1 cellular context compared by ENCODE assay signal in the genomic region with DNA sequence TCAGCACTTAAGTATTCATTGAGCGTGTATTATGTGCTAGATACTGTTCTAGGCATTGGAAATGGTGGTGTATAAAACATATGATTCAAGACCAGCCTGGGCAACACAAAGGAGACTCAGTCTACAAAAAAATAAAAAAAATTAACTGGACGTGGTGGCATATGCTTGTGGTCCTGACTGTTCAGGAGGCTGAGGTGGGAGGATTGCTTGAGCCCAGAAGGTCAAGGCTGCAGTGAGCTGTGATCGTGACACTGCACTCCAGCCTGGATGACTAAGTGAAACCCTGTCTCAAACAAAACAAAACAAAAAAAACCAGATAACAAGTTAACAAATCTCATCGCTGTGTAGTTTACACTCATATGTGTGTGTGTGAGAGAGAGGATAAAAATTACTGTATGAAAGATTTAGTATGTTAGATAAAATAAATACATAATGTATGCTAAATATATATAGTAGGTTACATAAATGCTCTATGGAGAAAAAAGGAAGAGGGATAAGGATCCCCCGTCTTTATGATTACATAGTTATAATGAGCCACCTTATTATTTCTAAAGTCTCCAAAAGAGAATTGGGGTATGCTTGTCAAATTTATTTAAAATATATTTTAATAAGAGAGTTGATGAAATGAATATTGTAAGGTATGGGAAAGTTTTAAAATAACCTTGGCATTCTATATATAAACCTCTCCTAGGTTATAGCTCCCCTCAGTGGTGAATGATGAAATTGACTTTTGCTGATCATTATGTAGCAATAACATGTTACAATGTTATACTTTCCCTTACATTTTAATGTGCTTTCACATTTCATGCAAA.
TF ChIP-seq lines count a peak whose summit lies in the region.

No MANE protein-coding gene starts in this region.

TF ChIP-seq in HepG2, 621 proteins besides CTCF, POLR2A, EP300 and RAD21 (continued from another document and continues in another):
- TF ChIP-seq, protein P1, sequence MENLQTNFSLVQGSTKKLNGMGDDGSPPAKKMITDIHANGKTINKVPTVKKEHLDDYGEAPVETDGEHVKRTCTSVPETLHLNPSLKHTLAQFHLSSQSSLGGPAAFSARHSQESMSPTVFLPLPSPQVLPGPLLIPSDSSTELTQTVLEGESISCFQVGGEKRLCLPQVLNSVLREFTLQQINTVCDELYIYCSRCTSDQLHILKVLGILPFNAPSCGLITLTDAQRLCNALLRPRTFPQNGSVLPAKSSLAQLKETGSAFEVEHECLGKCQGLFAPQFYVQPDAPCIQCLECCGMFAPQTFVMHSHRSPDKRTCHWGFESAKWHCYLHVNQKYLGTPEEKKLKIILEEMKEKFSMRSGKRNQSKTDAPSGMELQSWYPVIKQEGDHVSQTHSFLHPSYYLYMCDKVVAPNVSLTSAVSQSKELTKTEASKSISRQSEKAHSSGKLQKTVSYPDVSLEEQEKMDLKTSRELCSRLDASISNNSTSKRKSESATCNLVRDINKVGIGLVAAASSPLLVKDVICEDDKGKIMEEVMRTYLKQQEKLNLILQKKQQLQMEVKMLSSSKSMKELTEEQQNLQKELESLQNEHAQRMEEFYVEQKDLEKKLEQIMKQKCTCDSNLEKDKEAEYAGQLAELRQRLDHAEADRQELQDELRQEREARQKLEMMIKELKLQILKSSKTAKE (CRISPR knock-in tag; IDR thresholded peaks at IDR 0.05; ENCODE audit: borderline replicate concordance) = 0 out of 2 replicates have a peak, but pooled peaks have one; percentile 33
- TF ChIP-seq ZNF749 (CRISPR knock-in tag; IDR thresholded peaks at IDR 0.05; ENCODE audit: borderline replicate concordance) = no peak
- TF ChIP-seq, protein P2, sequence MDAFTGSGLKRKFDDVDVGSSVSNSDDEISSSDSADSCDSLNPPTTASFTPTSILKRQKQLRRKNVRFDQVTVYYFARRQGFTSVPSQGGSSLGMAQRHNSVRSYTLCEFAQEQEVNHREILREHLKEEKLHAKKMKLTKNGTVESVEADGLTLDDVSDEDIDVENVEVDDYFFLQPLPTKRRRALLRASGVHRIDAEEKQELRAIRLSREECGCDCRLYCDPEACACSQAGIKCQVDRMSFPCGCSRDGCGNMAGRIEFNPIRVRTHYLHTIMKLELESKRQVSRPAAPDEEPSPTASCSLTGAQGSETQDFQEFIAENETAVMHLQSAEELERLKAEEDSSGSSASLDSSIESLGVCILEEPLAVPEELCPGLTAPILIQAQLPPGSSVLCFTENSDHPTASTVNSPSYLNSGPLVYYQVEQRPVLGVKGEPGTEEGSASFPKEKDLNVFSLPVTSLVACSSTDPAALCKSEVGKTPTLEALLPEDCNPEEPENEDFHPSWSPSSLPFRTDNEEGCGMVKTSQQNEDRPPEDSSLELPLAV (CRISPR knock-in tag; conservative IDR thresholded peaks at IDR 0.05; ENCODE audit: low read depth) = no peak
- TF ChIP-seq CEBPB (IDR thresholded peaks at IDR 0.05; ENCODE audit: borderline replicate concordance, low read depth, low read length) = peak; percentile 91
- TF ChIP-seq, protein P3, sequence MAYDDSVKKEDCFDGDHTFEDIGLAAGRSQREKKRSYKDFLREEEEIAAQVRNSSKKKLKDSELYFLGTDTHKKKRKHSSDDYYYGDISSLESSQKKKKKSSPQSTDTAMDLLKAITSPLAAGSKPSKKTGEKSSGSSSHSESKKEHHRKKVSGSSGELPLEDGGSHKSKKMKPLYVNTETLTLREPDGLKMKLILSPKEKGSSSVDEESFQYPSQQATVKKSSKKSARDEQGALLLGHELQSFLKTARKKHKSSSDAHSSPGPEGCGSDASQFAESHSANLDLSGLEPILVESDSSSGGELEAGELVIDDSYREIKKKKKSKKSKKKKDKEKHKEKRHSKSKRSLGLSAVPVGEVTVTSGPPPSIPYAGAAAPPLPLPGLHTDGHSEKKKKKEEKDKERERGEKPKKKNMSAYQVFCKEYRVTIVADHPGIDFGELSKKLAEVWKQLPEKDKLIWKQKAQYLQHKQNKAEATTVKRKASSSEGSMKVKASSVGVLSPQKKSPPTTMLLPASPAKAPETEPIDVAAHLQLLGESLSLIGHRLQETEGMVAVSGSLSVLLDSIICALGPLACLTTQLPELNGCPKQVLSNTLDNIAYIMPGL (CRISPR knock-in tag; IDR thresholded peaks at IDR 0.05; ENCODE audit: borderline replicate concordance in 1 of 2, low read depth in 1 of 2) = no peak
- no peak for TF ChIP-seq ZNF530 (CRISPR knock-in tag; IDR thresholded peaks at IDR 0.05; ENCODE audit: low read depth)
- TF ChIP-seq HNRNPL (IDR thresholded peaks at IDR 0.05; ENCODE audit: low read depth, low read length) = no peak
- TF ChIP-seq ZFP82 (CRISPR knock-in tag; IDR thresholded peaks at IDR 0.05; ENCODE audit: borderline replicate concordance) = no peak
- no peak for TF ChIP-seq CREB1 (IDR thresholded peaks at IDR 0.05)
- TF ChIP-seq CREB1 (CRISPR knock-in tag; IDR thresholded peaks at IDR 0.05) = 0 out of 2 replicates have a peak, but pooled peaks have one; percentile 30
- TF ChIP-seq, protein P4, sequence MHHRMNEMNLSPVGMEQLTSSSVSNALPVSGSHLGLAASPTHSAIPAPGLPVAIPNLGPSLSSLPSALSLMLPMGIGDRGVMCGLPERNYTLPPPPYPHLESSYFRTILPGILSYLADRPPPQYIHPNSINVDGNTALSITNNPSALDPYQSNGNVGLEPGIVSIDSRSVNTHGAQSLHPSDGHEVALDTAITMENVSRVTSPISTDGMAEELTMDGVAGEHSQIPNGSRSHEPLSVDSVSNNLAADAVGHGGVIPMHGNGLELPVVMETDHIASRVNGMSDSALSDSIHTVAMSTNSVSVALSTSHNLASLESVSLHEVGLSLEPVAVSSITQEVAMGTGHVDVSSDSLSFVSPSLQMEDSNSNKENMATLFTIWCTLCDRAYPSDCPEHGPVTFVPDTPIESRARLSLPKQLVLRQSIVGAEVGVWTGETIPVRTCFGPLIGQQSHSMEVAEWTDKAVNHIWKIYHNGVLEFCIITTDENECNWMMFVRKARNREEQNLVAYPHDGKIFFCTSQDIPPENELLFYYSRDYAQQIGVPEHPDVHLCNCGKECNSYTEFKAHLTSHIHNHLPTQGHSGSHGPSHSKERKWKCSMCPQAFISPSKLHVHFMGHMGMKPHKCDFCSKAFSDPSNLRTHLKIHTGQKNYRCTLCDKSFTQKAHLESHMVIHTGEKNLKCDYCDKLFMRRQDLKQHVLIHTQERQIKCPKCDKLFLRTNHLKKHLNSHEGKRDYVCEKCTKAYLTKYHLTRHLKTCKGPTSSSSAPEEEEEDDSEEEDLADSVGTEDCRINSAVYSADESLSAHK (CRISPR knock-in tag; IDR thresholded peaks at IDR 0.05; ENCODE audit: borderline replicate concordance) = no peak
- TF ChIP-seq, protein P5, sequence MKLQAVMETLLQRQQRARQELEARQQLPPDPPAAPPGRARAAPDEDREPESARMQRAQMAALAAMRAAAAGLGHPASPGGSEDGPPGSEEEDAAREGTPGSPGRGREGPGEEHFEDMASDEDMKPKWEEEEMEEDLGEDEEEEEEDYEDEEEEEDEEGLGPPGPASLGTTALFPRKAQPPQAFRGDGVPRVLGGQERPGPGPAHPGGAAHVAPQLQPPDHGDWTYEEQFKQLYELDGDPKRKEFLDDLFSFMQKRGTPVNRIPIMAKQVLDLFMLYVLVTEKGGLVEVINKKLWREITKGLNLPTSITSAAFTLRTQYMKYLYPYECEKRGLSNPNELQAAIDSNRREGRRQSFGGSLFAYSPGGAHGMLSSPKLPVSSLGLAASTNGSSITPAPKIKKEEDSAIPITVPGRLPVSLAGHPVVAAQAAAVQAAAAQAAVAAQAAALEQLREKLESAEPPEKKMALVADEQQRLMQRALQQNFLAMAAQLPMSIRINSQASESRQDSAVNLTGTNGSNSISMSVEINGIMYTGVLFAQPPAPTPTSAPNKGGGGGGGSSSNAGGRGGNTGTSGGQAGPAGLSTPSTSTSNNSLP (IDR thresholded peaks at IDR 0.05; ENCODE audit: low read depth, low read length) = peak; percentile 58; the same call in 1 of the 2 replicates
- TF ChIP-seq, protein P6, sequence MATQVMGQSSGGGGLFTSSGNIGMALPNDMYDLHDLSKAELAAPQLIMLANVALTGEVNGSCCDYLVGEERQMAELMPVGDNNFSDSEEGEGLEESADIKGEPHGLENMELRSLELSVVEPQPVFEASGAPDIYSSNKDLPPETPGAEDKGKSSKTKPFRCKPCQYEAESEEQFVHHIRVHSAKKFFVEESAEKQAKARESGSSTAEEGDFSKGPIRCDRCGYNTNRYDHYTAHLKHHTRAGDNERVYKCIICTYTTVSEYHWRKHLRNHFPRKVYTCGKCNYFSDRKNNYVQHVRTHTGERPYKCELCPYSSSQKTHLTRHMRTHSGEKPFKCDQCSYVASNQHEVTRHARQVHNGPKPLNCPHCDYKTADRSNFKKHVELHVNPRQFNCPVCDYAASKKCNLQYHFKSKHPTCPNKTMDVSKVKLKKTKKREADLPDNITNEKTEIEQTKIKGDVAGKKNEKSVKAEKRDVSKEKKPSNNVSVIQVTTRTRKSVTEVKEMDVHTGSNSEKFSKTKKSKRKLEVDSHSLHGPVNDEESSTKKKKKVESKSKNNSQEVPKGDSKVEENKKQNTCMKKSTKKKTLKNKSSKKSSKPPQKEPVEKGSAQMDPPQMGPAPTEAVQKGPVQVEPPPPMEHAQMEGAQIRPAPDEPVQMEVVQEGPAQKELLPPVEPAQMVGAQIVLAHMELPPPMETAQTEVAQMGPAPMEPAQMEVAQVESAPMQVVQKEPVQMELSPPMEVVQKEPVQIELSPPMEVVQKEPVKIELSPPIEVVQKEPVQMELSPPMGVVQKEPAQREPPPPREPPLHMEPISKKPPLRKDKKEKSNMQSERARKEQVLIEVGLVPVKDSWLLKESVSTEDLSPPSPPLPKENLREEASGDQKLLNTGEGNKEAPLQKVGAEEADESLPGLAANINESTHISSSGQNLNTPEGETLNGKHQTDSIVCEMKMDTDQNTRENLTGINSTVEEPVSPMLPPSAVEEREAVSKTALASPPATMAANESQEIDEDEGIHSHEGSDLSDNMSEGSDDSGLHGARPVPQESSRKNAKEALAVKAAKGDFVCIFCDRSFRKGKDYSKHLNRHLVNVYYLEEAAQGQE (IDR thresholded peaks at IDR 0.05; ENCODE audit: borderline replicate concordance in 1 of 2, low read depth in 1 of 2, low read length in 2 of 2) = no peak
- TF ChIP-seq, protein P7, sequence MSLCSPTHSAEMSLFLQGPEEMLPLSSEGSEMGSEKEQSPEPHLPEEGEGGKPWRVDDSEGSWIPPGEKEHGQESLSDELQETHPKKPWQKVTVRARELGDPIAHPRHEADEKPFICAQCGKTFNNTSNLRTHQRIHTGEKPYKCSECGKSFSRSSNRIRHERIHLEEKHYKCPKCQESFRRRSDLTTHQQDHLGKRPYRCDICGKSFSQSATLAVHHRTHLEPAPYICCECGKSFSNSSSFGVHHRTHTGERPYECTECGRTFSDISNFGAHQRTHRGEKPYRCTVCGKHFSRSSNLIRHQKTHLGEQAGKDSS (CRISPR knock-in tag; IDR thresholded peaks at IDR 0.05; ENCODE audit: borderline replicate concordance, low read depth) = peak; percentile 54; the same call in 1 of the 2 replicates
- peak; percentile 90 for TF ChIP-seq SALL1 (CRISPR knock-in tag; IDR thresholded peaks at IDR 0.05)
- TF ChIP-seq KAT8 (CRISPR knock-in tag; IDR thresholded peaks at IDR 0.05) = peak; percentile 59
- TF ChIP-seq STAG1 (CRISPR knock-in tag; IDR thresholded peaks at IDR 0.05) = peak; percentile 86
- TF ChIP-seq TEAD3 (CRISPR knock-in tag; optimal IDR thresholded peaks at IDR 0.05; ENCODE audit: borderline replicate concordance) = peak; percentile 48
- no peak for TF ChIP-seq SP140L (CRISPR knock-in tag; IDR thresholded peaks at IDR 0.05; ENCODE audit: borderline replicate concordance)
- peak; percentile 72; the same call in 1 of the 2 replicates for TF ChIP-seq KAT7 (CRISPR knock-in tag; IDR thresholded peaks at IDR 0.05; ENCODE audit: borderline replicate concordance)
- no peak for TF ChIP-seq AGO2 (optimal IDR thresholded peaks at IDR 0.05; ENCODE audit: low read depth, low read length)
- no peak for TF ChIP-seq ZNF354B (CRISPR knock-in tag; IDR thresholded peaks at IDR 0.05)
- TF ChIP-seq HNF4A (CRISPR knock-in tag; IDR thresholded peaks at IDR 0.05) = peak; percentile 58
- no peak for TF ChIP-seq DNMT1 (CRISPR knock-in tag; IDR thresholded peaks at IDR 0.05)
- TF ChIP-seq, protein P8, sequence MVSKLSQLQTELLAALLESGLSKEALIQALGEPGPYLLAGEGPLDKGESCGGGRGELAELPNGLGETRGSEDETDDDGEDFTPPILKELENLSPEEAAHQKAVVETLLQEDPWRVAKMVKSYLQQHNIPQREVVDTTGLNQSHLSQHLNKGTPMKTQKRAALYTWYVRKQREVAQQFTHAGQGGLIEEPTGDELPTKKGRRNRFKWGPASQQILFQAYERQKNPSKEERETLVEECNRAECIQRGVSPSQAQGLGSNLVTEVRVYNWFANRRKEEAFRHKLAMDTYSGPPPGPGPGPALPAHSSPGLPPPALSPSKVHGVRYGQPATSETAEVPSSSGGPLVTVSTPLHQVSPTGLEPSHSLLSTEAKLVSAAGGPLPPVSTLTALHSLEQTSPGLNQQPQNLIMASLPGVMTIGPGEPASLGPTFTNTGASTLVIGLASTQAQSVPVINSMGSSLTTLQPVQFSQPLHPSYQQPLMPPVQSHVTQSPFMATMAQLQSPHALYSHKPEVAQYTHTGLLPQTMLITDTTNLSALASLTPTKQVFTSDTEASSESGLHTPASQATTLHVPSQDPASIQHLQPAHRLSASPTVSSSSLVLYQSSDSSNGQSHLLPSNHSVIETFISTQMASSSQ (IDR thresholded peaks at IDR 0.05; ENCODE audit: low read depth) = no peak
- TF ChIP-seq, protein P8 (CRISPR knock-in tag; IDR thresholded peaks at IDR 0.05; ENCODE audit: borderline replicate concordance) = no peak
- TF ChIP-seq, protein P9, sequence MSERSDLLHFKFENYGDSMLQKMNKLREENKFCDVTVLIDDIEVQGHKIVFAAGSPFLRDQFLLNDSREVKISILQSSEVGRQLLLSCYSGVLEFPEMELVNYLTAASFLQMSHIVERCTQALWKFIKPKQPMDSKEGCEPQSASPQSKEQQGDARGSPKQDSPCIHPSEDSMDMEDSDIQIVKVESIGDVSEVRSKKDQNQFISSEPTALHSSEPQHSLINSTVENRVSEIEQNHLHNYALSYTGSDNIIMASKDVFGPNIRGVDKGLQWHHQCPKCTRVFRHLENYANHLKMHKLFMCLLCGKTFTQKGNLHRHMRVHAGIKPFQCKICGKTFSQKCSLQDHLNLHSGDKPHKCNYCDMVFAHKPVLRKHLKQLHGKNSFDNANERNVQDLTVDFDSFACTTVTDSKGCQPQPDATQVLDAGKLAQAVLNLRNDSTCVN (CRISPR knock-in tag; IDR thresholded peaks at IDR 0.05; ENCODE audit: borderline replicate concordance) = no peak
- TF ChIP-seq YY1 (IDR thresholded peaks at IDR 0.05; ENCODE audit: insufficient read depth, insufficient replicate concordance, low read depth, low read length) = no peak
- TF ChIP-seq, protein P10, sequence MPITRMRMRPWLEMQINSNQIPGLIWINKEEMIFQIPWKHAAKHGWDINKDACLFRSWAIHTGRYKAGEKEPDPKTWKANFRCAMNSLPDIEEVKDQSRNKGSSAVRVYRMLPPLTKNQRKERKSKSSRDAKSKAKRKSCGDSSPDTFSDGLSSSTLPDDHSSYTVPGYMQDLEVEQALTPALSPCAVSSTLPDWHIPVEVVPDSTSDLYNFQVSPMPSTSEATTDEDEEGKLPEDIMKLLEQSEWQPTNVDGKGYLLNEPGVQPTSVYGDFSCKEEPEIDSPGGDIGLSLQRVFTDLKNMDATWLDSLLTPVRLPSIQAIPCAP (CRISPR knock-in tag; IDR thresholded peaks at IDR 0.05; ENCODE audit: low read depth) = no peak
